ENCODE assay signal across 22 cellular contexts in the genomic region with DNA sequence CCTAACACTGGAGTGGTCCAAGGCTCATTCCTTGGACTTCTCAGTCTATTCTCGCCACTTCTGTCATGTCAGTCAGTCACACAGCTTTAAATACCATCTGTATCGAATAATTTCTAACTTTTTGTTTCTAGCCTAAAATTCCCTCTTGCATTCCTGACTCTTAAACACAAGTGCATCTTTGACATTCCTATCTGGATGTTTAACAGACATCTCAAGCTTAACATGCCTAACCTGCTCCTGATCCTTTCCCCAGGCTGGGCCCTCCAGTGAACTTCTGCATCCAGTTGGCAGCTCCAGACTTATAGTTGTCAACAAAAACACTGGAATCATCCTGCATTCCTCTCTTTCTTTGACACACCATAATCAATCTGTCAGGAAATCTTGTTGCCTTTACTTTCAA. TPM values are rescaled to one million over a fixed set of nuclear protein-coding genes. Genes with fewer than 3 reads are reported as not detected.
"Had no signal": no experiment of that assay in that cellular context is flagged by ENCODE, and none has a peak within 500 bp of the region (broad histone marks: within the 10 kb centered on the region; RNA-seq: fewer than 3 reads in every experiment).

No MANE protein-coding gene starts in this region.

- H3K36me3 ChIP-seq: left ventricle myocardium inferior, lower lobe of right lung, neural progenitor cell, pancreas, right lobe of liver, spleen, stomach, thoracic aorta, transverse colon had no signal

- DNase-seq: cortex of kidney; dorsolateral prefrontal cortex; effector CD8-positive, alpha-beta T cell; left cardiac atrium; left ventricle myocardium inferior; lower lobe of right lung; midbrain; occipital lobe; pancreas; right lobe of liver; spleen; stimulated activated CD4-positive, alpha-beta T cell treated with anti-CD3 and anti-CD28 coated beads, Interleukin-15, amount 100 ng/mL, for 24 hours; stimulated activated CD4-positive, alpha-beta T cell treated with anti-CD3 and anti-CD28 coated beads, Interleukin-1b, Interleukin-23, amount 100 ng/mL, for 48 hours; stimulated activated CD4-positive, alpha-beta T cell treated with anti-CD3 and anti-CD28 coated beads, Interleukin-4, amount 100 ng/mL, for 4 hours; stimulated activated naive CD4-positive, alpha-beta T cell; stomach; substantia nigra; transverse colon had no signal

- ATAC-seq: left cardiac atrium; lower lobe of right lung; natural killer cell treated with Interleukin-12 subunit alpha and Interleukin-12 subunit beta and Interleukin-15 and Interleukin-18, amount 100 ng/mL, for 72 hours; pancreas had no signal

- H3K27me3 ChIP-seq: pancreas, right lobe of liver had no signal

- H3K27ac ChIP-seq: dorsolateral prefrontal cortex, left ventricle myocardium inferior, lower lobe of right lung, neural progenitor cell, pancreas, spleen, stomach, thoracic aorta, transverse colon had no signal

- H3K4me3 ChIP-seq: dorsolateral prefrontal cortex, left ventricle myocardium inferior, lower lobe of right lung, neural progenitor cell, pancreas, right lobe of liver, spleen, stomach, thoracic aorta, transverse colon had no signal

- H3K9me3 ChIP-seq: left ventricle myocardium inferior, lower lobe of right lung, pancreas, right lobe of liver, spleen, stomach, thoracic aorta, transverse colon had no signal

RNA-seq across cellular contexts. Expression of a gene that starts 4.5 kb away (rescaled TPM):
- total RNA-seq: lower lobe of right lung had no signal
- polyA plus RNA-seq: keratinocyte had no signal
